ENCODE assay signal across 15 cellular contexts in genomic region chr6:6643398-6643797, GRCh38. TPM values are rescaled to one million over a fixed set of nuclear protein-coding genes. Genes with fewer than 3 reads are reported as not detected.
DNase-seq lines count a peak whose midpoint lies in the region; ATAC-seq and TF ChIP-seq lines count a peak whose summit lies in the region.
"Had no signal": no experiment of that assay in that cellular context is flagged by ENCODE, and none has a peak within 500 bp of the region (broad histone marks: within the 10 kb centered on the region; RNA-seq: fewer than 3 reads in every experiment).

No MANE protein-coding gene starts in this region.

- intact Hi-C loops in activated T-helper 2 cell treated with anti-CD3 and anti-CD28 coated beads, Interferon-gamma antibody, Interleukin-2, Interleukin-4, amounts not matched to agents 10 μg/mL and 5 μg/mL and 100 μg/mL, durations not matched to agents 14 hours and 24 hours and 36 hours (cut with micrococcal nuclease): loop anchor here (1.0 kb wide), 1 partner anchor 13 kb away; no protein-coding TSS in a partner anchor

- no peak overlapping the region for H3K4me3 ChIP-seq in Peyer's patch
- H3K4me3 ChIP-seq: right atrium auricular region, testis had no signal

- no peaks in the 10 kb centered on the region for H3K36me3 ChIP-seq in Peyer's patch
- H3K36me3 ChIP-seq: right atrium auricular region had no signal

- H3K4me1 Mint-ChIP-seq in activated T-helper 2 cell treated with anti-CD3 and anti-CD28 coated beads, Interferon-gamma antibody, Interleukin-2, Interleukin-4, amounts not matched to agents 10 μg/mL and 5 μg/mL and 100 μg/mL, durations not matched to agents 14 hours and 24 hours and 36 hours (ENCODE audit: low read depth): peaks cover 41% of the 10 kb centered on the region

- H3K27me3 ChIP-seq in Peyer's patch: no peaks in the 10 kb centered on the region
- H3K27me3 ChIP-seq: right atrium auricular region, testis had no signal

- H3K4me3 Mint-ChIP-seq in activated T-helper 2 cell treated with anti-CD3 and anti-CD28 coated beads, Interferon-gamma antibody, Interleukin-2, Interleukin-4, amounts not matched to agents 10 μg/mL and 5 μg/mL and 100 μg/mL, durations not matched to agents 14 hours and 24 hours and 36 hours (ENCODE audit: low read depth): no peak overlapping the region
- H3K4me3 Mint-ChIP-seq: dendritic cell treated with granulocyte-macrophage colony-stimulating factor and Interleukin-4, amounts not matched to agents 40 ng/mL and 50 ng/mL, for 4 days had no signal

- ATAC-seq in activated CD4-positive, CD25-positive, alpha-beta regulatory T cell treated with anti-CD3 and anti-CD28 coated beads, Interleukin-2, amount 50 U/mL, for 24 hours: peak; percentile 38 to 42
- peak; percentile 90 for ATAC-seq in GM21390 (IDR thresholded peaks at IDR 0.05; ENCODE audit: unreplicated experiment)
- peak; percentile 83 for ATAC-seq in HG03097 (IDR thresholded peaks at IDR 0.05; ENCODE audit: low FRiP score, unreplicated experiment)

- H3K9me3 ChIP-seq in Peyer's patch: no peaks in the 10 kb centered on the region
- H3K9me3 ChIP-seq: testis had no signal

- no peak overlapping the region for H3K27ac ChIP-seq in Peyer's patch
- H3K27ac ChIP-seq: 22Rv1, right atrium auricular region, testis had no signal

- no peaks in the 10 kb centered on the region for H3K4me1 ChIP-seq in Peyer's patch
- H3K4me1 ChIP-seq: right atrium auricular region, testis had no signal

- no peak for TF ChIP-seq CTCF in Peyer's patch (IDR thresholded peaks at IDR 0.05)

- peak overlapping the region; percentile 68 for H3K27ac Mint-ChIP-seq in activated T-helper 2 cell treated with anti-CD3 and anti-CD28 coated beads, Interferon-gamma antibody, Interleukin-2, Interleukin-4, amounts not matched to agents 10 μg/mL and 5 μg/mL and 100 μg/mL, durations not matched to agents 14 hours and 24 hours and 36 hours

- H3K27me3 Mint-ChIP-seq in activated T-helper 2 cell treated with anti-CD3 and anti-CD28 coated beads, Interferon-gamma antibody, Interleukin-2, Interleukin-4, amounts not matched to agents 10 μg/mL and 5 μg/mL and 100 μg/mL, durations not matched to agents 14 hours and 24 hours and 36 hours (ENCODE audit: low read depth): no peaks in the 10 kb centered on the region
- H3K27me3 Mint-ChIP-seq: dendritic cell treated with granulocyte-macrophage colony-stimulating factor and Interleukin-4, amounts not matched to agents 40 ng/mL and 50 ng/mL, for 4 days had no signal

- TF ChIP-seq POLR2A in Peyer's patch (IDR thresholded peaks at IDR 0.05): no peak

- H3K9me3 Mint-ChIP-seq in activated T-helper 2 cell treated with anti-CD3 and anti-CD28 coated beads, Interferon-gamma antibody, Interleukin-2, Interleukin-4, amounts not matched to agents 10 μg/mL and 5 μg/mL and 100 μg/mL, durations not matched to agents 14 hours and 24 hours and 36 hours: peaks cover 4% of the 10 kb centered on the region
- H3K9me3 Mint-ChIP-seq: dendritic cell treated with granulocyte-macrophage colony-stimulating factor and Interleukin-4, amounts not matched to agents 40 ng/mL and 50 ng/mL, for 4 days had no signal

- no peak for DNase-seq in activated CD4-positive, CD25-positive, alpha-beta regulatory T cell treated with anti-CD3 and anti-CD28 coated beads, Interleukin-2, amount 50 U/mL, for 72 hours
- no peak for DNase-seq in activated T-helper 2 cell treated with anti-CD3 and anti-CD28 coated beads, Interferon-gamma antibody, Interleukin-2, Interleukin-4, amounts not matched to agents 10 μg/mL and 5 μg/mL and 100 μg/mL, durations not matched to agents 14 hours and 24 hours and 36 hours (ENCODE audit: low spot score)
- no peak for DNase-seq in EL
- no peak for DNase-seq in NCI-H1105 (lab: John Stamatoyannopoulos, UW)
- no peak for DNase-seq in Peyer's patch
- DNase-seq: foreskin fibroblast, kidney, NCI-H2029, testis had no signal

- peaks cover 17% of the 10 kb centered on the region for H3K36me3 Mint-ChIP-seq in activated T-helper 2 cell treated with anti-CD3 and anti-CD28 coated beads, Interferon-gamma antibody, Interleukin-2, Interleukin-4, amounts not matched to agents 10 μg/mL and 5 μg/mL and 100 μg/mL, durations not matched to agents 14 hours and 24 hours and 36 hours (ENCODE audit: low read depth)

RNA-seq across cellular contexts. Expression of gene LY86, which starts 54.9 kb away (rescaled TPM):
- 0.55 and 0.57 TPM in 2 replicates for total RNA-seq in activated T-helper 2 cell treated with anti-CD3 and anti-CD28 coated beads, Interferon-gamma antibody, Interleukin-2, Interleukin-4, amounts not matched to agents 10 μg/mL and 5 μg/mL and 100 μg/mL, durations not matched to agents 14 hours and 24 hours and 36 hours
- total RNA-seq in Peyer's patch: 10 to 100 TPM in 1 of 4 donors, 1 to 10 TPM in 1, not detected in 2; 1.7 to 39.6 TPM

Comparison
In these comparisons a context has a peak if more than half of its experiments do, and no peak if none do; other contexts are left out.
1. ATAC-seq: peak in every context shown above with its lines; median percentile 90 in GM21390; 83 in HG03097; 40 in activated CD4-positive, CD25-positive, alpha-beta regulatory T cell treated with anti-CD3 and anti-CD28 coated beads, Interleukin-2, amount 50 U/mL, for 24 hours.